ENCODE assay signal across 1 cellular context in genomic region chr10:636016-636730, GRCh38.
TF ChIP-seq lines count a peak whose summit lies in the region.

No MANE protein-coding gene starts in this region.

TF ChIP-seq in WTC11, 78 proteins besides CTCF, POLR2A, EP300 and RAD21:
- no peak for TF ChIP-seq STAT6 (CRISPR knock-in tag; conservative IDR thresholded peaks at IDR 0.05; ENCODE audit: low read depth)
- no peak for TF ChIP-seq ZNF317 (CRISPR knock-in tag; IDR thresholded peaks at IDR 0.05; ENCODE audit: borderline replicate concordance, low read depth)
- no peak for TF ChIP-seq HMGA2 (CRISPR knock-in tag; IDR thresholded peaks at IDR 0.05)
- TF ChIP-seq USF1 (CRISPR knock-in tag; IDR thresholded peaks at IDR 0.05), result no peak
- no peak for TF ChIP-seq ZBTB21 (CRISPR knock-in tag; IDR thresholded peaks at IDR 0.05; ENCODE audit: borderline replicate concordance)
- no peak for TF ChIP-seq SMAD3 (CRISPR knock-in tag; IDR thresholded peaks at IDR 0.05; ENCODE audit: borderline replicate concordance)
- TF ChIP-seq ZNF425 (CRISPR knock-in tag; conservative IDR thresholded peaks at IDR 0.05), result no peak
- TF ChIP-seq ZNF671 (CRISPR knock-in tag; IDR thresholded peaks at IDR 0.05), result no peak
- no peak for TF ChIP-seq JUN (CRISPR knock-in tag; IDR thresholded peaks at IDR 0.05)
- no peak for TF ChIP-seq CREB1 (CRISPR knock-in tag; IDR thresholded peaks at IDR 0.05)
- TF ChIP-seq RORB (CRISPR knock-in tag; IDR thresholded peaks at IDR 0.05), result no peak
- TF ChIP-seq MAX (CRISPR knock-in tag; IDR thresholded peaks at IDR 0.05), result no peak
- no peak for TF ChIP-seq ZSCAN18 (CRISPR knock-in tag; IDR thresholded peaks at IDR 0.05)
- TF ChIP-seq AR (CRISPR knock-in tag; IDR thresholded peaks at IDR 0.05), result no peak
- no peak for TF ChIP-seq ATF6 (CRISPR knock-in tag; IDR thresholded peaks at IDR 0.05)
- TF ChIP-seq ZNF232 (CRISPR knock-in tag; IDR thresholded peaks at IDR 0.05), result no peak
- no peak for TF ChIP-seq PRRX2 (CRISPR knock-in tag; IDR thresholded peaks at IDR 0.05)
- no peak for TF ChIP-seq ESRRA (CRISPR knock-in tag; IDR thresholded peaks at IDR 0.05; ENCODE audit: borderline replicate concordance)
